ENCODE assay signal across 8 cellular contexts in the genomic region with DNA sequence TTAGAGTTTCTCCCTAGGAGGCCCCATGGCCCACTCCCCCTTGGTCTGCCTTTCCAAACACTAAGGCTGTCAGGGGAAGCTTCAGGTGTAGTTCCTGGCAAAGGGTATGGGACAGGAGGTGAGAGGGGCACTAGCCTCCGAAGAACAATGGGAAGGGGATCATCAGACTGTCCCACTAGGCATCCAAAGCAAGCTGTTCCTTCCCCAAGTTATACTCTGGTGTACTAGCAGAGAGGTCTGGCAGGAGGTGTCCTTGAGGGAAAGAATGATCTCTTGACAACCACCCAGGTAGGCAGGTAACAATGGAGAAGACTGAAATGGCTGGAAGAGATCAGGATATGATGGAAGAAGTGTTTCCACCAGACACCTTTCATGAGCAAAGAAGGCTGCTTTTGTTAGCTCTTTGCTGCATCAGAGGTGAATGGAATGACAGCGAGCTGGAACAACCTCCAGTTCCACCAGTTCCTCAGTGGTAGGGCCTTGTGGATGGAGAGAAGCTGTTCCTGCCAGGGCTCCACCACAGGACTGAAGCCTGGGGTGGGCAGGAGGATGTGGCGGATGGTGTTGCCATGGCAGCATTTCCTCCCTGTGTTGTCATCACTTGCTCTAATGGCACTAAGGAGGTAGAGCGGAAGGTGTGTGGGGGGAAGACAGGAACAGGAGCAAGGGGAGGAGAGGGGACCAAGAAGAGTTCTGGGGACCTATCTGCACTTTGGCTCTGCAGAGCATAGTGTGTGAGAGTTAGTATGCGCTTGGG. TPM values are rescaled to one million over a fixed set of nuclear protein-coding genes. Genes with fewer than 3 reads are reported as not detected.
DNase-seq lines count a peak whose midpoint lies in the region; ATAC-seq and FAIRE-seq lines count a peak whose summit lies in the region.

No MANE protein-coding gene starts in this region.

- peaks cover 61% of the 10 kb centered on the region for H3K4me1 Mint-ChIP-seq in activated naive CD8-positive, alpha-beta T cell (ENCODE audit: low read depth)

- H3K4me3 Mint-ChIP-seq in activated naive CD8-positive, alpha-beta T cell, result peak overlapping the region; percentile 90

- ATAC-seq in HG02642 (IDR thresholded peaks at IDR 0.05; ENCODE audit: poor library complexity, unreplicated experiment), result peak; percentile 42

- DNase-seq in GM18507 (ENCODE audit: extremely low spot score, insufficient read length, low read depth) (peak; percentile 65), SIG-M5 (lab: John Stamatoyannopoulos, UW) (peak; percentile 8), iPS-NIHi7 (ENCODE audit: extremely low spot score) (no peak), NCI-H524 treated with DMSO at 0.1 percent for 48 hours (lab: John Stamatoyannopoulos, UW) (no peak), mesenteric fat pad (ENCODE audit: low spot score) (no peak)
- peak; percentile 31 to 63 (median 40) for DNase-seq in stimulated activated CD4-positive, alpha-beta T cell treated with anti-CD3 and anti-CD28 coated beads, Interleukin-1b, Interleukin-23, amount 100 ng/mL, for 24 hours (ENCODE audit: low read depth in 4 of 4, low spot score in 1 of 4)

- FAIRE-seq in GM18507 (lab: Jason Lieb, UNC), result peak; percentile 81

- no peaks in the 10 kb centered on the region for H3K36me3 Mint-ChIP-seq in activated naive CD8-positive, alpha-beta T cell

- no peaks in the 10 kb centered on the region for H3K27me3 Mint-ChIP-seq in activated naive CD8-positive, alpha-beta T cell

- peak overlapping the region; percentile 83 for H3K27ac Mint-ChIP-seq in activated naive CD8-positive, alpha-beta T cell

- no peaks in the 10 kb centered on the region for H3K9me3 Mint-ChIP-seq in activated naive CD8-positive, alpha-beta T cell (ENCODE audit: low read depth)

RNA-seq across cellular contexts. Expression of a gene that starts 2.3 kb away (rescaled TPM):
- 2.1 TPM for total RNA-seq in mesenteric fat pad

RNA-seq across cellular contexts. Expression of a gene that starts 4.0 kb away (rescaled TPM):
- total RNA-seq in mesenteric fat pad, result 35.0 TPM

RNA-seq across cellular contexts. Expression of a gene that starts 11.3 kb away (rescaled TPM):
- total RNA-seq in mesenteric fat pad, result 87.0 TPM

RNA-seq across cellular contexts. Expression of a gene that starts 14.1 kb away (rescaled TPM):
- 11.3 TPM for total RNA-seq in mesenteric fat pad

RNA-seq across cellular contexts. Expression of a gene that starts 26.0 kb away (rescaled TPM):
- 1.8 TPM for total RNA-seq in mesenteric fat pad

Comparison
In these comparisons a context has a peak if more than half of its experiments do, and no peak if none do; other contexts are left out.
1. DNase-seq: peak in GM18507 (single experiment), SIG-M5 (single experiment) and stimulated activated CD4-positive, alpha-beta T cell treated with anti-CD3 and anti-CD28 coated beads, Interleukin-1b, Interleukin-23, amount 100 ng/mL, for 24 hours (4 of 4); none in iPS-NIHi7 (single experiment), NCI-H524 treated with DMSO at 0.1 percent for 48 hours (single experiment) and mesenteric fat pad (single experiment).